In genomic region chr10:32245760-32246159, GRCh38 we compare ENCODE assay signal across 27 cellular contexts.
"Had no signal": no experiment of that assay in that cellular context is flagged by ENCODE, and none has a peak within 500 bp of the region (broad histone marks: within the 10 kb centered on the region; RNA-seq: fewer than 3 reads in every experiment).

No MANE protein-coding gene starts in this region.

- H3K27me3 ChIP-seq: adrenal gland, body of pancreas, colonic mucosa, esophagus squamous epithelium, gastroesophageal sphincter had no signal

- FAIRE-seq: endometrium, endothelial cell of umbilical vein had no signal

- ATAC-seq: activated CD8-positive, alpha-beta T cell treated with anti-CD3 and anti-CD28 coated beads for 36 hours; activated naive CD8-positive, alpha-beta T cell treated with anti-CD3 and anti-CD28 coated beads, Interleukin-2, amount 50 U/mL, for 24 hours; activated T-cell treated with anti-CD3 and anti-CD28 coated beads, Interleukin-2, amount 50 U/mL, for 4 hours; body of pancreas; gastroesophageal sphincter had no signal

- H3K4me3 Mint-ChIP-seq: activated CD4-positive, alpha-beta T cell treated with anti-CD3 and anti-CD28 coated beads for 36 hours; activated CD8-positive, alpha-beta T cell treated with anti-CD3 and anti-CD28 coated beads for 36 hours; activated naive CD4-positive, alpha-beta T cell treated with anti-CD3 and anti-CD28 coated beads for 36 hours; activated naive CD4-positive, alpha-beta T cell treated with anti-CD3 and anti-CD28 coated beads, Interleukin-2, amount 50 U/mL, for 24 hours; activated naive CD8-positive, alpha-beta T cell treated with anti-CD3 and anti-CD28 coated beads for 36 hours; activated naive CD8-positive, alpha-beta T cell treated with anti-CD3 and anti-CD28 coated beads, Interleukin-2, amount 50 U/mL, for 24 hours; activated T-cell treated with anti-CD3 and anti-CD28 coated beads, Interleukin-2, amount 50 U/mL, for 4 hours had no signal

- H3K4me1 ChIP-seq: adrenal gland, body of pancreas, colonic mucosa, esophagus squamous epithelium, gastroesophageal sphincter had no signal

- H3K27ac Mint-ChIP-seq: activated naive CD4-positive, alpha-beta T cell treated with anti-CD3 and anti-CD28 coated beads, Interleukin-2, amount 50 U/mL, for 24 hours had no signal

- DNase-seq: activated CD4-positive, alpha-beta T cell treated with anti-CD3 and anti-CD28 coated beads for 36 hours; activated CD4-positive, alpha-beta T cell treated with anti-CD3 and anti-CD28 coated beads, Interleukin-2, amount 10 ng/mL, durations not matched to agents 24 days and 14 days; activated CD4-positive, CD25-positive, alpha-beta regulatory T cell; activated CD4-positive, CD25-positive, alpha-beta regulatory T cell treated with anti-CD3 and anti-CD28 coated beads, Interleukin-2, amount 50 U/mL, for 72 hours; activated CD8-positive, alpha-beta memory T cell treated with anti-CD3 and anti-CD28 coated beads for 24 hours; activated CD8-positive, alpha-beta T cell treated with anti-CD3 and anti-CD28 coated beads for 36 hours; activated effector memory CD4-positive, alpha-beta T cell treated with anti-CD3 and anti-CD28 coated beads, Interleukin-2, amount 50 U/mL, for 16 hours; activated naive CD4-positive, alpha-beta T cell treated with anti-CD3 and anti-CD28 coated beads for 36 hours; activated naive CD8-positive, alpha-beta T cell treated with anti-CD3 and anti-CD28 coated beads for 36 hours; activated naive CD8-positive, alpha-beta T cell treated with anti-CD3 and anti-CD28 coated beads, Interleukin-2, amount 50 U/mL, for 24 hours; activated T-cell treated with anti-CD3 and anti-CD28 coated beads, Interleukin-2, amount 50 U/mL, for 4 hours; adrenal gland; amygdala; aorta; body of pancreas; caudate nucleus; colonic mucosa; effector CD8-positive, alpha-beta T cell; esophagus squamous epithelium; foreskin melanocyte; T-helper 2 cell had no signal

- H3K4me3 ChIP-seq: adrenal gland, body of pancreas, colonic mucosa, esophagus squamous epithelium, gastroesophageal sphincter had no signal

- H3K27me3 Mint-ChIP-seq: activated CD4-positive, alpha-beta T cell treated with anti-CD3 and anti-CD28 coated beads, Interleukin-2, amount 10 ng/mL, durations not matched to agents 24 days and 14 days; activated naive CD4-positive, alpha-beta T cell treated with anti-CD3 and anti-CD28 coated beads, Interleukin-2, amount 50 U/mL, for 24 hours; activated naive CD8-positive, alpha-beta T cell treated with anti-CD3 and anti-CD28 coated beads for 36 hours had no signal

- H3K9me3 ChIP-seq: body of pancreas, colonic mucosa, esophagus squamous epithelium, gastroesophageal sphincter had no signal

- H3K9me3 Mint-ChIP-seq: activated CD8-positive, alpha-beta T cell treated with anti-CD3 and anti-CD28 coated beads for 36 hours; activated naive CD4-positive, alpha-beta T cell treated with anti-CD3 and anti-CD28 coated beads for 36 hours; activated naive CD4-positive, alpha-beta T cell treated with anti-CD3 and anti-CD28 coated beads, Interleukin-2, amount 50 U/mL, for 24 hours; activated naive CD8-positive, alpha-beta T cell treated with anti-CD3 and anti-CD28 coated beads for 36 hours; activated naive CD8-positive, alpha-beta T cell treated with anti-CD3 and anti-CD28 coated beads, Interleukin-2, amount 50 U/mL, for 24 hours; activated T-cell treated with anti-CD3 and anti-CD28 coated beads, Interleukin-2, amount 50 U/mL, for 4 hours; activated T-helper 2 cell treated with anti-CD3 and anti-CD28 coated beads, Interferon-gamma antibody, Interleukin-2, Interleukin-4, amounts not matched to agents 10 μg/mL and 5 μg/mL and 100 μg/mL, durations not matched to agents 14 hours and 24 hours and 36 hours had no signal

- H3K36me3 ChIP-seq: adrenal gland, colonic mucosa, esophagus squamous epithelium, gastroesophageal sphincter had no signal

- H3K27ac ChIP-seq: adrenal gland, body of pancreas, colonic mucosa, epithelial cell of prostate, esophagus squamous epithelium, gastroesophageal sphincter had no signal

- H3K36me3 Mint-ChIP-seq: activated naive CD4-positive, alpha-beta T cell treated with anti-CD3 and anti-CD28 coated beads, Interleukin-2, amount 50 U/mL, for 24 hours; activated naive CD8-positive, alpha-beta T cell treated with anti-CD3 and anti-CD28 coated beads for 36 hours had no signal
